In the genomic region with DNA sequence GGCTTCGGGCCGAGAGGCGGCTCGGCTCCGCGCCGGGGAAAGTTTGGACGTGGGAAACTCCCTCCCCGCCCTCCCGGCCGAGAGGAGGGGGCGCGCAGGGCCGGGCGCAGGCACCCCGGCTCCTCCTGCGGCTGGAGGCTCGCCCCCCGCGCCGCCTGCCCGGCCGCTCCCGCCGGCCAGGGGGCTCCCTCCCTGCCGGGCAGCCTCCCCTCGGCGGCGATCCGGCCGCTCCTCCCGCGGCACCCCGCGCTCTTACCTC, we compare ENCODE assay signal across 11 cellular contexts. TPM values are rescaled to one million over a fixed set of nuclear protein-coding genes. Genes with fewer than 3 reads are reported as not detected.
DNase-seq lines count a peak whose midpoint lies in the region; ATAC-seq, FAIRE-seq and TF ChIP-seq lines count a peak whose summit lies in the region.
"Had no signal": no experiment of that assay in that cellular context is flagged by ENCODE, and none has a peak within 500 bp of the region (broad histone marks: within the 10 kb centered on the region; RNA-seq: fewer than 3 reads in every experiment).

No MANE protein-coding gene starts in this region.

- H3K27ac ChIP-seq in A549: peak overlapping the region; percentile 39 to 70; a peak in 5 of 6 replicates
- H3K27ac ChIP-seq in coronary artery: no peak overlapping the region

- H3K9me3 ChIP-seq in A549 (no peaks in the 10 kb centered on the region), neuron (ENCODE audit: low read length) (no peaks in the 10 kb centered on the region)

- peaks cover 73% of the 10 kb centered on the region for H3K27me3 Mint-ChIP-seq in activated T-helper 1 cell treated with anti-CD3 and anti-CD28 coated beads, Interleukin-12 subunit alpha, Interleukin-12 subunit beta, Interleukin-2, Interleukin-4 antibody, amounts not matched to agents 30 ng/mL and 10 ng/mL and 1 ng/mL, durations not matched to agents 14 hours and 24 hours and 36 hours (ENCODE audit: insufficient read depth)
- H3K27me3 Mint-ChIP-seq in chondrocyte (ENCODE audit: low read depth): peaks cover 79% of the 10 kb centered on the region

- POLR2A ChIA-PET in A549 (lab: Yijun Ruan, JAX): no interaction called here

- peak overlapping the region; percentile 98 for H3K4me2 ChIP-seq in A549

- H2AFZ ChIP-seq in neuron (ENCODE audit: low read depth, low read length): peak overlapping the region; percentile 76

- H3K27me3 ChIP-seq in H7 (ENCODE audit: control insufficient read depth, insufficient read depth, low read length) (peaks cover 74% of the 10 kb centered on the region), neuron (ENCODE audit: insufficient read depth, low read length) (peaks cover 84% of the 10 kb centered on the region)

- no peak for FAIRE-seq in A549 (lab: Jason Lieb, UNC)

- intact Hi-C loops in activated T-helper 1 cell treated with anti-CD3 and anti-CD28 coated beads, Interleukin-12 subunit alpha, Interleukin-12 subunit beta, Interleukin-2, Interleukin-4 antibody, amounts not matched to agents 30 ng/mL and 10 ng/mL and 1 ng/mL, durations not matched to agents 14 hours and 24 hours and 36 hours (cut with micrococcal nuclease): loop anchor here (1.0 to 10.0 kb wide), 8 partner anchors 41 to 381 kb away; partner anchors contain the start of genes SLC12A5 and TP53RK

- peak overlapping the region; percentile 55 for H3K4me3 ChIP-seq in A549
- H3K4me3 ChIP-seq in H7 (ENCODE audit: insufficient read depth, low read depth, low read length): peak overlapping the region; percentile 55
- peak overlapping the region; percentile 64 for H3K4me3 ChIP-seq in coronary artery
- peak overlapping the region; percentile 43 for H3K4me3 ChIP-seq in neuron (ENCODE audit: low read length)

- TF ChIP-seq RAD21 in A549 (conservative IDR thresholded peaks at IDR 0.05 in 1 of 2, IDR thresholded peaks at IDR 0.05 in 1 of 2): no peak

- H3K27ac Mint-ChIP-seq in activated T-helper 1 cell treated with anti-CD3 and anti-CD28 coated beads, Interleukin-12 subunit alpha, Interleukin-12 subunit beta, Interleukin-2, Interleukin-4 antibody, amounts not matched to agents 30 ng/mL and 10 ng/mL and 1 ng/mL, durations not matched to agents 14 hours and 24 hours and 36 hours: no peak overlapping the region
- H3K27ac Mint-ChIP-seq in chondrocyte (ENCODE audit: unreplicated experiment): no peak overlapping the region
- H3K27ac Mint-ChIP-seq: naive thymus-derived CD4-positive, alpha-beta T cell had no signal

- CTCF ChIA-PET in A549 (lab: Yijun Ruan, JAX): interaction anchor here (0.6 to 5.4 kb wide), 10 partner anchors 9 to 216 kb away, joined by 3 to 45 read pairs (median 4); no protein-coding TSS in a partner anchor

- H3K4me3 Mint-ChIP-seq in activated T-helper 1 cell treated with anti-CD3 and anti-CD28 coated beads, Interleukin-12 subunit alpha, Interleukin-12 subunit beta, Interleukin-2, Interleukin-4 antibody, amounts not matched to agents 30 ng/mL and 10 ng/mL and 1 ng/mL, durations not matched to agents 14 hours and 24 hours and 36 hours: no peak overlapping the region
- no peak overlapping the region for H3K4me3 Mint-ChIP-seq in chondrocyte (ENCODE audit: unreplicated experiment)

- H3K36me3 ChIP-seq in H7 (replicated peaks; ENCODE audit: control insufficient read depth, insufficient read depth, low read length): no peaks in the 10 kb centered on the region
- H3K36me3 ChIP-seq in neuron (ENCODE audit: insufficient read depth, low read length): no peaks in the 10 kb centered on the region

- no peak for TF ChIP-seq EP300 in A549 (IDR thresholded peaks at IDR 0.05)

- TF ChIP-seq CTCF in A549 (IDR thresholded peaks at IDR 0.05): no peak
- no peak for TF ChIP-seq CTCF in coronary artery (IDR thresholded peaks at IDR 0.05)
- TF ChIP-seq CTCF in chondrocyte (IDR thresholded peaks at IDR 0.05): no peak

- no peak for TF ChIP-seq POLR2A in A549 (IDR thresholded peaks at IDR 0.05; ENCODE audit: low read length)

- no peaks in the 10 kb centered on the region for H3K36me3 Mint-ChIP-seq in activated T-helper 1 cell treated with anti-CD3 and anti-CD28 coated beads, Interleukin-12 subunit alpha, Interleukin-12 subunit beta, Interleukin-2, Interleukin-4 antibody, amounts not matched to agents 30 ng/mL and 10 ng/mL and 1 ng/mL, durations not matched to agents 14 hours and 24 hours and 36 hours (ENCODE audit: low read depth)
- H3K36me3 Mint-ChIP-seq in chondrocyte (ENCODE audit: low read depth): peaks cover 1% of the 10 kb centered on the region

- H3K4me1 Mint-ChIP-seq in activated T-helper 1 cell treated with anti-CD3 and anti-CD28 coated beads, Interleukin-12 subunit alpha, Interleukin-12 subunit beta, Interleukin-2, Interleukin-4 antibody, amounts not matched to agents 30 ng/mL and 10 ng/mL and 1 ng/mL, durations not matched to agents 14 hours and 24 hours and 36 hours (ENCODE audit: low read depth): peaks cover 7% of the 10 kb centered on the region
- peaks cover 8% of the 10 kb centered on the region for H3K4me1 Mint-ChIP-seq in chondrocyte (ENCODE audit: low read depth)

- H3K9me3 Mint-ChIP-seq in activated T-helper 1 cell treated with anti-CD3 and anti-CD28 coated beads, Interleukin-12 subunit alpha, Interleukin-12 subunit beta, Interleukin-2, Interleukin-4 antibody, amounts not matched to agents 30 ng/mL and 10 ng/mL and 1 ng/mL, durations not matched to agents 14 hours and 24 hours and 36 hours: no peaks in the 10 kb centered on the region
- no peaks in the 10 kb centered on the region for H3K9me3 Mint-ChIP-seq in chondrocyte (ENCODE audit: low read depth)

- DNase-seq in A549 (ENCODE audit: low read depth in 1 of 2, low spot score in 1 of 2): no peak
- peak; percentile 84 for DNase-seq in H7
- DNase-seq in coronary artery (ENCODE audit: low spot score): no peak
- no peak for DNase-seq in activated T-helper 1 cell treated with anti-CD3 and anti-CD28 coated beads, Interleukin-12 subunit alpha, Interleukin-12 subunit beta, Interleukin-2, Interleukin-4 antibody, amounts not matched to agents 30 ng/mL and 10 ng/mL and 1 ng/mL, durations not matched to agents 14 hours and 24 hours and 36 hours (ENCODE audit: low spot score)
- DNase-seq in ureter (ENCODE audit: low spot score): no peak
- no peak for DNase-seq in NCI-H748 (lab: John Stamatoyannopoulos, UW; ENCODE audit: unreplicated experiment)
- no peak for DNase-seq in chondrocyte (ENCODE audit: low spot score)

- no CpG with 5 or more reads among the region's 35 CpGs for WGBS in A549 (ENCODE audit: missing lambda C conversion rate)

- ATAC-seq in A549: no peak

- peaks cover 3% of the 10 kb centered on the region for H3K4me1 ChIP-seq in A549
- peaks cover 12% of the 10 kb centered on the region for H3K4me1 ChIP-seq in neuron (ENCODE audit: insufficient read depth, low read length)

TF ChIP-seq in A549, 52 proteins besides CTCF, POLR2A, EP300 and RAD21:
- TF ChIP-seq CHD2 (IDR thresholded peaks at IDR 0.05; ENCODE audit: low read length, partially characterized antibody) (no peak), CBX2 (IDR thresholded peaks at IDR 0.05; ENCODE audit: borderline replicate concordance, low read depth) (no peak), ESRRA (IDR thresholded peaks at IDR 0.05; ENCODE audit: borderline replicate concordance, low read length) (no peak), HEYL (CRISPR knock-in tag; IDR thresholded peaks at IDR 0.05) (no peak), EHF (CRISPR knock-in tag; IDR thresholded peaks at IDR 0.05) (no peak), CEBPB (IDR thresholded peaks at IDR 0.05) (no peak), RARB (CRISPR knock-in tag; IDR thresholded peaks at IDR 0.05) (no peak), PHF8 (IDR thresholded peaks at IDR 0.05; ENCODE audit: borderline replicate concordance, low read depth) (no peak), EHMT2 (IDR thresholded peaks at IDR 0.05; ENCODE audit: low read depth) (no peak), KDM1A (IDR thresholded peaks at IDR 0.05; ENCODE audit: low read depth) (no peak), MYC (IDR thresholded peaks at IDR 0.05; ENCODE audit: borderline replicate concordance, low read length) (no peak), NR3C1 (IDR thresholded peaks at IDR 0.05) (no peak), ZNF302 (CRISPR knock-in tag; IDR thresholded peaks at IDR 0.05) (no peak), RFX5 (IDR thresholded peaks at IDR 0.05) (no peak)
- TF ChIP-seq, protein P1, sequence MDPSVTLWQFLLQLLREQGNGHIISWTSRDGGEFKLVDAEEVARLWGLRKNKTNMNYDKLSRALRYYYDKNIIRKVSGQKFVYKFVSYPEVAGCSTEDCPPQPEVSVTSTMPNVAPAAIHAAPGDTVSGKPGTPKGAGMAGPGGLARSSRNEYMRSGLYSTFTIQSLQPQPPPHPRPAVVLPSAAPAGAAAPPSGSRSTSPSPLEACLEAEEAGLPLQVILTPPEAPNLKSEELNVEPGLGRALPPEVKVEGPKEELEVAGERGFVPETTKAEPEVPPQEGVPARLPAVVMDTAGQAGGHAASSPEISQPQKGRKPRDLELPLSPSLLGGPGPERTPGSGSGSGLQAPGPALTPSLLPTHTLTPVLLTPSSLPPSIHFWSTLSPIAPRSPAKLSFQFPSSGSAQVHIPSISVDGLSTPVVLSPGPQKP (IDR thresholded peaks at IDR 0.05; ENCODE audit: low read depth, low read length): no peak

RNA-seq across cellular contexts. Expression of gene CDH22, which starts 0.4 kb away (rescaled TPM):
- not detected in 2 replicates for polyA plus RNA-seq in A549 (2011; rRNA removed)
- 0.01 TPM in 1 of 2 replicates, not detected in the other for polyA plus RNA-seq in A549 (2012; cell fraction: cytosol; rRNA removed)
- polyA plus RNA-seq in A549 (2012; cell fraction: nucleus; rRNA removed): 0.01 and 0.04 TPM in 2 replicates
- polyA plus RNA-seq in A549 (2017; fragmentation: RNase III; extraction: RNeasy Plus Mini Kit Qiagen cat#74134 plus additional on column Dnase treatment): 0.03 TPM in 1 of 3 replicates, not detected in the others
- polyA minus RNA-seq in A549 (2011; rRNA and poly(A)+ RNA removed): not detected in 2 replicates
- total RNA-seq in H7 (2014; rRNA removed; shearing (Covaris generic)): 0.03 TPM in 1 of 2 replicates, not detected in the other
- not detected in 2 replicates for total RNA-seq in activated T-helper 1 cell treated with anti-CD3 and anti-CD28 coated beads, Interleukin-12 subunit alpha, Interleukin-12 subunit beta, Interleukin-2, Interleukin-4 antibody, amounts not matched to agents 30 ng/mL and 10 ng/mL and 1 ng/mL, durations not matched to agents 14 hours and 24 hours and 36 hours
- 0.23 TPM for total RNA-seq in ureter
- not detected in 3 replicates for total RNA-seq in chondrocyte
- total RNA-seq: M059J; naive thymus-derived CD4-positive, alpha-beta T cell had no signal
- polyA plus RNA-seq: BJ; naive thymus-derived CD4-positive, alpha-beta T cell had no signal

Comparison
In these comparisons a context has a peak if more than half of its experiments do, and no peak if none do; other contexts are left out.
1. H3K27ac ChIP-seq: peak in A549 (2 of 2); none in coronary artery (0 of 2).
2. Peak in every context shown above with its lines, with median percentiles within 50 percentile points of each other: H3K4me3 ChIP-seq.